8 cellular contexts compared by ENCODE assay signal in the genomic region with DNA sequence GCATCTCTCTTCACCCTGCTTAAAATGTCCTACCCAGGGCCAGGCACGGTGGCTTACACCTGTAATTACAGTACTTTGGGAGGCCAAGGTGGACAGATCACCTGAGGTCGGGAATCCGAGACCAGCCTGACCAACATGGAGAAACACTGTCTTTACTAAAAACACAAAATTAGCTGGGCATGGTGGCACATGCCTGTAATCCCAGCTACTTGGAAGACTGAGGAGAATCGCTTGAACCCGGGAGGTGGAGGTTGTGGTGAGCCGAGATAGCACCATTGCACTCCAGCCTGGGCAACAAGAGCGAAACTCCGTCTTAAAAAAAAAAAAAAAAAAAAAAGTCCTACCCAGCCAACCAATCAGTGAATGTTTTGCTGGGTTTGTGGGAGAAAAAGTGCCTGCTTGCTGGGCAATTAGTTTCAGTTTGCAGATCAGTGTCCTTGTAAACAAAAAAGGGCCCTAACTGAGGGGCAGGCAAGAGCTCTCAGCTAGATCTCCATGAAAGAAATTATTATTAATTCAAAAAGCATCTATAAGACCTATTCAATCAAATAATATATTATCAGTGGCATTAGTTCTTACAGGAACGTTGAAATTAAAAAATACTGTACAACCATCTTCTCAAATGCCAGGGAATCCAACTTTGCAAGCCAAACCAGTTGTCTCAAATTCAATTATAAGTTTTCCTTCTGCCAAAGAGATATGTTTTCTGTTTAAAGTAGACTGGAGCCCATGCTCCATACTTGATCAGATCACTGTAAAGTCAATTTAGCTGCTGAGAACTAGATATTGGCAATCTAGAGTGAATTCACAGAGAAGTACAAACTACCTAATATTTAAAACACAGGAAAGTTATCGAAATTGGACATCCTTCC. TPM values are rescaled to one million over a fixed set of nuclear protein-coding genes. Genes with fewer than 3 reads are reported as not detected.
DNase-seq lines count a peak whose midpoint lies in the region; ATAC-seq and TF ChIP-seq lines count a peak whose summit lies in the region.

No MANE protein-coding gene starts in this region.

- H3K27me3 ChIP-seq in CD4-positive, alpha-beta T cell (ENCODE audit: control insufficient read depth, insufficient read depth, low read length) = no peaks in the 10 kb centered on the region

- CTCF ChIA-PET in CD4-positive, alpha-beta T cell (lab: Charles Lee) = interaction anchor here (0.7 kb wide), 1 partner anchor 13 kb away, joined by 3 read pairs; no protein-coding TSS in a partner anchor
- CTCF ChIA-PET in activated CD8-positive, alpha-beta T cell treated with anti-CD3 and anti-CD28 coated beads for 36 hours (lab: Charles Lee) = interaction anchor here (0.9 to 1.6 kb wide), 3 partner anchors 88 to 113 kb away, joined by 3 read pairs; no protein-coding TSS in a partner anchor

- no peaks in the 10 kb centered on the region for H3K36me3 Mint-ChIP-seq in CD4-positive, alpha-beta T cell (ENCODE audit: low read depth)
- no peaks in the 10 kb centered on the region for H3K36me3 Mint-ChIP-seq in activated CD8-positive, alpha-beta T cell treated with anti-CD3 and anti-CD28 coated beads for 36 hours (ENCODE audit: low read depth)

- peaks cover 45% of the 10 kb centered on the region for H3K4me1 Mint-ChIP-seq in CD4-positive, alpha-beta T cell (ENCODE audit: low read depth)
- H3K4me1 Mint-ChIP-seq in activated CD8-positive, alpha-beta T cell treated with anti-CD3 and anti-CD28 coated beads for 36 hours (ENCODE audit: low read depth) = peaks cover 31% of the 10 kb centered on the region

- peak overlapping the region; percentile 79 for H3K27ac Mint-ChIP-seq in CD4-positive, alpha-beta T cell
- peak overlapping the region; percentile 69 for H3K27ac Mint-ChIP-seq in activated CD8-positive, alpha-beta T cell treated with anti-CD3 and anti-CD28 coated beads for 36 hours

- no peaks in the 10 kb centered on the region for H3K27me3 Mint-ChIP-seq in CD4-positive, alpha-beta T cell
- H3K27me3 Mint-ChIP-seq in activated CD8-positive, alpha-beta T cell treated with anti-CD3 and anti-CD28 coated beads for 36 hours = no peaks in the 10 kb centered on the region

- no peak for ATAC-seq in CD4-positive, alpha-beta T cell (ENCODE audit: poor library complexity)
- no peak for ATAC-seq in activated CD8-positive, alpha-beta T cell treated with anti-CD3 and anti-CD28 coated beads for 36 hours
- ATAC-seq in HG03460 (IDR thresholded peaks at IDR 0.05; ENCODE audit: unreplicated experiment) = no peak

- POLR2A ChIA-PET in CD4-positive, alpha-beta T cell (lab: Charles Lee) = interaction anchor here (0.6 kb wide), 1 partner anchor 21 kb away, joined by 4 read pairs; no protein-coding TSS in a partner anchor
- POLR2A ChIA-PET in activated CD8-positive, alpha-beta T cell treated with anti-CD3 and anti-CD28 coated beads for 36 hours (lab: Charles Lee) = no interaction called here

- H3K27ac ChIP-seq in CD4-positive, alpha-beta T cell (ENCODE audit: low read depth, low read length) = peak overlapping the region; percentile 69
- H3K27ac ChIP-seq in KOPT-K1 (ENCODE audit: low read depth, low read length, poor library complexity, severe bottlenecking) (peak overlapping the region; percentile 51), skin epidermis (peak overlapping the region in 19 of 21 experiments; percentile 37 to 97 (median 83))

- H3K4me3 Mint-ChIP-seq in CD4-positive, alpha-beta T cell = peak overlapping the region; percentile 90
- H3K4me3 Mint-ChIP-seq in activated CD8-positive, alpha-beta T cell treated with anti-CD3 and anti-CD28 coated beads for 36 hours = peak overlapping the region; percentile 67

- H3K9me3 ChIP-seq in CD4-positive, alpha-beta T cell (ENCODE audit: control insufficient read depth, low read length) = no peaks in the 10 kb centered on the region
- no peaks in the 10 kb centered on the region for H3K9me3 ChIP-seq in KOPT-K1 (ENCODE audit: insufficient read depth, low read length, poor library complexity, severe bottlenecking)

- H3K9me3 Mint-ChIP-seq in CD4-positive, alpha-beta T cell = no peaks in the 10 kb centered on the region
- no peaks in the 10 kb centered on the region for H3K9me3 Mint-ChIP-seq in activated CD8-positive, alpha-beta T cell treated with anti-CD3 and anti-CD28 coated beads for 36 hours

- TF ChIP-seq CTCF in CD4-positive, alpha-beta T cell (IDR thresholded peaks at IDR 0.05) = no peak
- no peak for TF ChIP-seq CTCF in activated CD8-positive, alpha-beta T cell treated with anti-CD3 and anti-CD28 coated beads for 36 hours (IDR thresholded peaks at IDR 0.05)

- H3K36me3 ChIP-seq in KOPT-K1 (ENCODE audit: insufficient read depth, low read length) = no peaks in the 10 kb centered on the region

- H3K4me3 ChIP-seq in skin epidermis = peak overlapping the region in 6 of 7 experiments; percentile 2 to 94 (median 19)

- intact Hi-C loops in CD4-positive, alpha-beta T cell (cut with DNase I, micrococcal nuclease) = loop anchor here in 1 of 2 experiments (5.0 to 10.0 kb wide), 3 partner anchors 82 to 492 kb away; partner anchors contain the start of genes FBXW2, PSMD5 and RAB14
- intact Hi-C loops in activated CD8-positive, alpha-beta T cell treated with anti-CD3 and anti-CD28 coated beads for 36 hours (cut with micrococcal nuclease) = no loop called here

- peak in 7 of 10 experiments; percentile 3 to 22 (median 10) for DNase-seq in CD4-positive, alpha-beta T cell
- DNase-seq in activated CD8-positive, alpha-beta T cell treated with anti-CD3 and anti-CD28 coated beads for 36 hours = peak; percentile 20
- DNase-seq in globus pallidus (ENCODE audit: low spot score) (peak; percentile 84), GF-D8 (lab: John Stamatoyannopoulos, UW) (no peak)
- DNase-seq in activated CD8-positive, alpha-beta memory T cell treated with anti-CD3 and anti-CD28 coated beads, Interleukin-2, amount 50 U/mL, for 48 hours = no peak

RNA-seq across cellular contexts. Expression of gene MEGF9, which starts 3.9 kb away (rescaled TPM):
- total RNA-seq in CD4-positive, alpha-beta T cell = 1 to 10 TPM; 4.0 to 4.5 TPM
- 1 to 10 TPM; 3.0 to 3.2 TPM for total RNA-seq in activated CD8-positive, alpha-beta T cell treated with anti-CD3 and anti-CD28 coated beads for 36 hours

Comparison
In these comparisons a context has a peak if more than half of its experiments do, and no peak if none do; other contexts are left out.
1. DNase-seq: peak in CD4-positive, alpha-beta T cell (7 of 10), activated CD8-positive, alpha-beta T cell treated with anti-CD3 and anti-CD28 coated beads for 36 hours (single experiment) and globus pallidus (single experiment); none in GF-D8 (single experiment) and activated CD8-positive, alpha-beta memory T cell treated with anti-CD3 and anti-CD28 coated beads, Interleukin-2, amount 50 U/mL, for 48 hours (single experiment).
2. Peak in every context shown above with its lines, with median percentiles within 50 percentile points of each other: H3K27ac ChIP-seq.